In the genomic region with DNA sequence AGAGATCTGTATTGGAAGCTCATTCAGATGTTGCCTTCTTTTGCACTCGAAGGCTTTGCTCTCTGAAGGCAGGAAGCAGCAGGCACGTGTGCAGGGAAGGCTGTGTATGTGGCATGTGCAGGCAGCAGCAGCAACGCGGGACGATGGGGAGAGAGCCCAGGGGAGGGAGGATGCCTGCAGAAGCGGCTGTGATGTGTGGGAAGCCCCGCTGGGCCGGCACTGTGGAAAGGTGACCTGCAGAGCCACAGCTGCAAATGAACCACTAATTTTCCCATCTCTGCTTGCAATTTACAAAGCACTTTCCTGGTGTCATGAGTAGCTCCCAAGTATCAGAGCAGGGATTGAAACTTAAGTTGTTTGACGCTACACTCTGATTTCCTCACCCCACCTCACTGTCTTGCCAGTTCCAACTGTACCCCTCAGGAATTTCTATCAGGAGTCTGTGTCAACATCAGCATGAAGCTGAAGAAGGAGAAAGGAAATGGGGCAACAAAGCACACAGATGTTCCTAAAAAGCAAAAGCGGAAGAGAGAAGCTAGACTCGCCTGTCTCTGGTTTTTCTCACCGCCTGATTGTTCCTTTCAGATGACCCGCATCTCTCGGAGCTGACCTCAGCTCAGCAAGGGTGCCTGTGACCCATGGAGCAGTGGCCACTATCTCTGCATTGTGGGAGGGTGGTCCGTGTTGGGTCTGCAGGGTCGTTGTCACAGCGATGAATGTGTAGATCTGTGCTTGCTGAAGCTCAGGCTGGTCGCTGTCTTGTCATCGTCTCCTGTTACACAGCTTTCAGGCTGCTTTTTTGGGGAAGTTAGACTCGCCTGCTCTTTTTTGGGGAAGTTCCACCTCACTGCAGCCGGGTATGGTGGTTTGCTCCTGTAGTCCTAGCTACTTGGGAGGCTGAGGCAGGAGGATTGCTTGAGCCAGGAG, we compare ENCODE assay signal across 8 cellular contexts.
DNase-seq lines count a peak whose midpoint lies in the region; ATAC-seq and TF ChIP-seq lines count a peak whose summit lies in the region.

No MANE protein-coding gene starts in this region.

- H3K4me1 ChIP-seq in Panc1 (ENCODE audit: control insufficient read depth, insufficient read depth, low read length) (no peaks in the 10 kb centered on the region), heart left ventricle (peaks cover 0 to 23% (median 10%) of the 10 kb centered on the region in 12 donors), Caco-2 (no peaks in the 10 kb centered on the region)

- CTCF ChIA-PET in Panc1 (lab: Charles Lee): no interaction called here
- CTCF ChIA-PET in Caco-2 (lab: Charles Lee): no interaction called here

- H3K27ac ChIP-seq in Panc1 (ENCODE audit: low read length): no peak overlapping the region
- H3K27ac ChIP-seq in heart left ventricle: no peak overlapping the region

- H3K36me3 ChIP-seq in Panc1 (ENCODE audit: control insufficient read depth, insufficient read depth, low read length): no peaks in the 10 kb centered on the region
- no peaks in the 10 kb centered on the region for H3K36me3 ChIP-seq in heart left ventricle
- H3K36me3 ChIP-seq in Caco-2 (ENCODE audit: control insufficient read depth, insufficient read depth, low read length): no peaks in the 10 kb centered on the region

- no peaks in the 10 kb centered on the region for H3K9me3 Mint-ChIP-seq in Caco-2 (ENCODE audit: unreplicated experiment)

- no peak for TF ChIP-seq CTCF in Panc1 (IDR thresholded peaks at IDR 0.05)
- TF ChIP-seq CTCF in heart left ventricle (IDR thresholded peaks at IDR 0.05): no peak
- TF ChIP-seq CTCF in Caco-2 (IDR thresholded peaks at IDR 0.05; ENCODE audit: insufficient read depth in 1 of 2, low read depth in 1 of 2, low read length in 1 of 2, severe bottlenecking in 1 of 2, unreplicated experiment in 1 of 2): no peak

- intact Hi-C loops in Panc1 (cut with micrococcal nuclease; ENCODE audit: unreplicated experiment): no loop called here
- intact Hi-C loops in heart left ventricle (cut with DNase I): no loop called here
- intact Hi-C loops in Caco-2 (cut with micrococcal nuclease; ENCODE audit: unreplicated experiment): no loop called here

- ATAC-seq in HG02885 (IDR thresholded peaks at IDR 0.05; ENCODE audit: poor library complexity, unreplicated experiment): peak; percentile 65
- peak; percentile 42 for ATAC-seq in Panc1
- ATAC-seq in heart left ventricle: peak in 3 of 4 donors; percentile 39 to 52 (median 46)

- no peak for TF ChIP-seq POLR2A in heart left ventricle (IDR thresholded peaks at IDR 0.05)

- H3K9me3 ChIP-seq in Panc1 (ENCODE audit: control insufficient read depth, insufficient read depth, low read depth, low read length): no peaks in the 10 kb centered on the region
- no peaks in the 10 kb centered on the region for H3K9me3 ChIP-seq in heart left ventricle
- no peaks in the 10 kb centered on the region for H3K9me3 ChIP-seq in Caco-2

- H3K4me3 Mint-ChIP-seq in Caco-2 (ENCODE audit: unreplicated experiment): no peak overlapping the region

- no peak overlapping the region for H3K4me3 ChIP-seq in Panc1 (ENCODE audit: low read depth in 2 of 2, low read length in 2 of 2)
- peak overlapping the region in 3 of 12 donors; percentile 21 to 34 (median 28) for H3K4me3 ChIP-seq in heart left ventricle
- H3K4me3 ChIP-seq in Caco-2 (ENCODE audit: low read depth, low read length): no peak overlapping the region

- in situ Hi-C loops in Panc1 (cut with HindIII; ENCODE audit: low pct_unique_long_range_greater_than_20kb, low sequenced_read_pairs): no loop called here

- peaks cover 7% of the 10 kb centered on the region for H3K4me1 Mint-ChIP-seq in Caco-2 (ENCODE audit: low read depth, unreplicated experiment)

- H3K27ac Mint-ChIP-seq in Caco-2 (ENCODE audit: unreplicated experiment): no peak overlapping the region

- DNase-seq in NCI-H1694 treated with DMSO at 0.1 percent for 48 hours (lab: John Stamatoyannopoulos, UW) (peak; percentile 42), NCI-H1694 (lab: John Stamatoyannopoulos, UW) (no peak), Panc1 (ENCODE audit: low read depth, low spot score) (no peak), heart left ventricle (no peak), NCI-H774 (lab: John Stamatoyannopoulos, UW) (no peak), Caco-2 (no peak), NCI-H1105 treated with DMSO at 0.1 percent for 48 hours (lab: John Stamatoyannopoulos, UW) (no peak)

- no peaks in the 10 kb centered on the region for H3K36me3 Mint-ChIP-seq in Caco-2 (ENCODE audit: insufficient read depth, unreplicated experiment)

- no peaks in the 10 kb centered on the region for H3K27me3 Mint-ChIP-seq in Caco-2 (ENCODE audit: insufficient read depth, unreplicated experiment)

- BruUV-seq in Panc1 (replicated peaks; lab: Mats Ljungman, UMichigan) (no TSS peak), Caco-2 (replicated peaks; lab: Mats Ljungman, UMichigan) (no TSS peak)

- H3K27me3 ChIP-seq in Panc1 (ENCODE audit: control insufficient read depth, insufficient read depth, low read length) (peaks cover 4% of the 10 kb centered on the region; the same call in 1 of the 2 replicates), heart left ventricle (peaks cover 0 to 17% (median 0%) of the 10 kb centered on the region in 9 donors), Caco-2 (replicated peaks; ENCODE audit: control insufficient read depth, insufficient read depth, low read length) (no peaks in the 10 kb centered on the region)

- POLR2A ChIA-PET in Panc1 (lab: Charles Lee) (no interaction called here), Caco-2 (lab: Charles Lee) (no interaction called here)

- WGBS in heart left ventricle, 4 donors: 35 to 47% (median 40%) methylated on average over 21 of the region's 21 CpGs
